19 cellular contexts compared by ENCODE assay signal in the genomic region with DNA sequence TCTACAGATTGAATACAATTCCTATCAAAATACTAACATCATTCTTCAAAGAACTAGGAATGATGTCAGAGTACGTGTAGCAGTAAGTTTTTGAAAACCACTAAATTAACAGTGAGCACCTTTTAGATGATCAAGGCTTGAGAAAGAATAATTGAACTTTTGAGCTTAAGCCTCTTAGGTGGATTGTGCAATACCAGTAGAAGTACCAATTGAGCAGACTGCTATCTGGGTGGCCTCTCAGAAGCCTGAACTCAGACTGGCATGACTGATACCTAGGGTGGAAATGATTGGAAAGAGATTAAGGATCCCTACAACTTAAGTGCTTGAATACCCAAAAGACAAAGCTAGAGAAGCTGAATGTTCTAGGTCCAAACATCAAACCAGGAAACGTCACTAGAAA.
DNase-seq lines count a peak whose midpoint lies in the region; ATAC-seq, FAIRE-seq and TF ChIP-seq lines count a peak whose summit lies in the region.
"Had no signal": no experiment of that assay in that cellular context is flagged by ENCODE, and none has a peak within 500 bp of the region (broad histone marks: within the 10 kb centered on the region; RNA-seq: fewer than 3 reads in every experiment).

No MANE protein-coding gene starts in this region.

- no peaks in the 10 kb centered on the region for H3K4me1 Mint-ChIP-seq in activated CD8-positive, alpha-beta T cell treated with anti-CD3 and anti-CD28 coated beads, Interleukin-2, amount 10 ng/mL, durations not matched to agents 7 days and 5 days (ENCODE audit: low read depth)
- H3K4me1 Mint-ChIP-seq: B cell; CD8-positive, alpha-beta memory T cell had no signal

- TF ChIP-seq POLR2A in IMR-90 (IDR thresholded peaks at IDR 0.05; ENCODE audit: low read depth, low read length) (no peak), K562 (conservative IDR thresholded peaks at IDR 0.05) (no peak), lower leg skin (IDR thresholded peaks at IDR 0.05) (no peak)

- H2BK5ac ChIP-seq in IMR-90 (ENCODE audit: low read depth, low read length, poor library complexity, severe bottlenecking): no peak overlapping the region

- H3K27ac Mint-ChIP-seq in activated CD8-positive, alpha-beta T cell treated with anti-CD3 and anti-CD28 coated beads, Interleukin-2, amount 10 ng/mL, durations not matched to agents 7 days and 5 days: no peak overlapping the region
- H3K27ac Mint-ChIP-seq: B cell; CD8-positive, alpha-beta memory T cell; HFFc6 had no signal

- H3K4me2 ChIP-seq in IMR-90 (ENCODE audit: low read depth, low read length) (no peak overlapping the region), K562 (ENCODE audit: insufficient read depth, low read length) (no peak overlapping the region)
- H3K4me2 ChIP-seq: BLaER1 treated with 17β-estradiol and CSF1 and Interleukin-3, amounts not matched to agents 10 nM and 100 nM had no signal

- in situ Hi-C loops in IMR-90 (cut with MboI; ENCODE audit: low sequenced_read_pairs): no loop called here
- in situ Hi-C loops in K562 (cut with MboI): no loop called here

- BruUV-seq in IMR-90 (replicated peaks; lab: Mats Ljungman, UMichigan) (no TSS peak), K562 (replicated peaks; lab: Mats Ljungman, UMichigan) (no TSS peak)

- H3K9ac ChIP-seq in IMR-90 (ENCODE audit: low read depth, low read length): no peak overlapping the region
- no peak overlapping the region for H3K9ac ChIP-seq in K562 (ENCODE audit: insufficient read depth in 1 of 2, low read depth in 2 of 2, low read length in 2 of 2)
- H3K9ac ChIP-seq: BLaER1 treated with 17β-estradiol and CSF1 and Interleukin-3, amounts not matched to agents 10 nM and 100 nM; GM23248 had no signal

- intact Hi-C loops in IMR-90 (cut with micrococcal nuclease): no loop called here
- intact Hi-C loops in K562 (cut with micrococcal nuclease): no loop called here
- intact Hi-C loops in lower leg skin (cut with DNase I; ENCODE audit: low total_unique reads): no loop called here

- TF ChIP-seq CTCF in IMR-90 (conservative IDR thresholded peaks at IDR 0.05; ENCODE audit: low read depth, low read length): no peak
- TF ChIP-seq CTCF in K562 (IDR thresholded peaks at IDR 0.05 in 2 of 3, conservative IDR thresholded peaks at IDR 0.05 in 1 of 3; ENCODE audit: insufficient read depth in 2 of 3, low read depth in 1 of 3, low read length in 3 of 3): no peak
- no peak for TF ChIP-seq CTCF in retinal pigment epithelial cell (conservative IDR thresholded peaks at IDR 0.05; ENCODE audit: low read depth, low read length)
- TF ChIP-seq CTCF in lower leg skin (IDR thresholded peaks at IDR 0.05): no peak

- no peak overlapping the region for H3K56ac ChIP-seq in IMR-90 (ENCODE audit: extremely low read depth, insufficient read depth, low read length)

- no peak overlapping the region for H2AK9ac ChIP-seq in IMR-90 (replicated peaks; ENCODE audit: low read depth, low read length, poor library complexity)

- TF ChIP-seq EP300 in K562 (IDR thresholded peaks at IDR 0.05; ENCODE audit: low read length): no peak

- H4K8ac ChIP-seq in IMR-90 (ENCODE audit: low read depth in 2 of 2, low read length in 2 of 2): no peak overlapping the region

- H3K9me1 ChIP-seq in IMR-90 (ENCODE audit: insufficient read depth, low read length): no peaks in the 10 kb centered on the region
- H3K9me1 ChIP-seq in K562 (ENCODE audit: control insufficient read depth, insufficient read depth, low read length): no peaks in the 10 kb centered on the region

- H3K4me1 ChIP-seq in IMR-90 (ENCODE audit: control insufficient read depth, insufficient read depth, low read length): no peaks in the 10 kb centered on the region
- H3K4me1 ChIP-seq in K562 (replicated peaks in 1 of 2; ENCODE audit: control insufficient read depth in 2 of 2, insufficient read depth in 2 of 2, low read length in 2 of 2): no peaks in the 10 kb centered on the region
- H3K4me1 ChIP-seq: BLaER1 treated with 17β-estradiol and CSF1 and Interleukin-3, amounts not matched to agents 10 nM and 100 nM; Caco-2 had no signal

- no peak overlapping the region for H3K4ac ChIP-seq in IMR-90 (ENCODE audit: low read depth, low read length)

- H3K23ac ChIP-seq in IMR-90 (ENCODE audit: low read depth, low read length): no peak overlapping the region

- POLR2A ChIA-PET in IMR-90 (lab: Charles Lee; ENCODE audit: unreplicated experiment): no interaction called here
- POLR2A ChIA-PET in K562 (lab: Yijun Ruan, JAX): no interaction called here
- POLR2A ChIA-PET in activated CD8-positive, alpha-beta T cell treated with anti-CD3 and anti-CD28 coated beads, Interleukin-2, amount 10 ng/mL, durations not matched to agents 7 days and 5 days (lab: Charles Lee): no interaction called here

- WGBS in IMR-90 (ENCODE audit: extremely low coverage in 2 of 2, insufficient read length in 1 of 2), 2 experiments: no CpG with 5 or more reads among the region's 2 CpGs
- WGBS in K562 (ENCODE audit: insufficient coverage, low coverage, missing lambda C conversion rate): 0% methylated on average over 2 of the region's 2 CpGs
- 49 to 65% methylated on average over 2 of the region's 2 CpGs for WGBS in lower leg skin, 2 donors

- H3K9me3 Mint-ChIP-seq in activated CD8-positive, alpha-beta T cell treated with anti-CD3 and anti-CD28 coated beads, Interleukin-2, amount 10 ng/mL, durations not matched to agents 7 days and 5 days (ENCODE audit: insufficient read depth): peaks cover 8% of the 10 kb centered on the region

- H2AK5ac ChIP-seq in IMR-90 (ENCODE audit: low read depth, low read length): no peak overlapping the region

- H3K79me1 ChIP-seq in IMR-90 (ENCODE audit: low read depth in 1 of 2, low read length in 2 of 2): no peaks in the 10 kb centered on the region

- H3K36me3 Mint-ChIP-seq in activated CD8-positive, alpha-beta T cell treated with anti-CD3 and anti-CD28 coated beads, Interleukin-2, amount 10 ng/mL, durations not matched to agents 7 days and 5 days (ENCODE audit: low read depth): no peaks in the 10 kb centered on the region
- H3K36me3 Mint-ChIP-seq: CD8-positive, alpha-beta memory T cell had no signal

- H3K27me3 Mint-ChIP-seq in activated CD8-positive, alpha-beta T cell treated with anti-CD3 and anti-CD28 coated beads, Interleukin-2, amount 10 ng/mL, durations not matched to agents 7 days and 5 days (ENCODE audit: low read depth): no peaks in the 10 kb centered on the region
- H3K27me3 Mint-ChIP-seq: CD8-positive, alpha-beta memory T cell had no signal

- H4K20me1 ChIP-seq in IMR-90 (ENCODE audit: insufficient read depth, low read length): no peaks in the 10 kb centered on the region
- H4K20me1 ChIP-seq in K562 (replicated peaks; ENCODE audit: control insufficient read depth, insufficient read depth, low read length): no peaks in the 10 kb centered on the region
- H4K20me1 ChIP-seq: BLaER1 treated with 17β-estradiol and CSF1 and Interleukin-3, amounts not matched to agents 10 nM and 100 nM had no signal

- no peak overlapping the region for H2BK120ac ChIP-seq in IMR-90 (ENCODE audit: low read depth, low read length)

- no peak overlapping the region for H3K4me3 ChIP-seq in IMR-90 (ENCODE audit: insufficient read depth, low read depth, low read length)
- H3K4me3 ChIP-seq in K562: no peak overlapping the region
- H3K4me3 ChIP-seq in retinal pigment epithelial cell (ENCODE audit: low read length): no peak overlapping the region
- no peak overlapping the region for H3K4me3 ChIP-seq in lower leg skin (ENCODE audit: low read depth, poor library complexity, severe bottlenecking)
- H3K4me3 ChIP-seq: BLaER1 treated with 17β-estradiol and CSF1 and Interleukin-3, amounts not matched to agents 10 nM and 100 nM; GM23248 had no signal

- no peak overlapping the region for H3K4me3 Mint-ChIP-seq in activated CD8-positive, alpha-beta T cell treated with anti-CD3 and anti-CD28 coated beads, Interleukin-2, amount 10 ng/mL, durations not matched to agents 7 days and 5 days
- H3K4me3 Mint-ChIP-seq: B cell; CD8-positive, alpha-beta memory T cell; HFFc6 had no signal

- H3K9me3 ChIP-seq in IMR-90 (ENCODE audit: control insufficient read depth, insufficient read depth, low read length) (peaks cover 16% of the 10 kb centered on the region), K562 (replicated peaks; ENCODE audit: control insufficient read depth, insufficient read depth, low read depth, low read length) (no peaks in the 10 kb centered on the region)
- H3K9me3 ChIP-seq: Caco-2 had no signal

- H3K18ac ChIP-seq in IMR-90 (ENCODE audit: low read depth, low read length): no peak overlapping the region

- no peaks in the 10 kb centered on the region for H3K27me3 ChIP-seq in IMR-90 (ENCODE audit: control insufficient read depth, insufficient read depth, low read length)
- H3K27me3 ChIP-seq in K562 (ENCODE audit: control insufficient read depth in 2 of 2, insufficient read depth in 2 of 2, low read length in 2 of 2): no peaks in the 10 kb centered on the region
- H3K27me3 ChIP-seq: BLaER1 treated with 17β-estradiol and CSF1 and Interleukin-3, amounts not matched to agents 10 nM and 100 nM had no signal

- TF ChIP-seq RAD21 in IMR-90 (IDR thresholded peaks at IDR 0.05; ENCODE audit: low read length) (no peak), K562 (CRISPR knock-in tag; conservative IDR thresholded peaks at IDR 0.05 in 1 of 2, IDR thresholded peaks at IDR 0.05 in 1 of 2) (no peak)

- no peak overlapping the region for H4K5ac ChIP-seq in IMR-90 (ENCODE audit: low read depth, low read length)

- no peak overlapping the region for H2AFZ ChIP-seq in IMR-90 (replicated peaks; ENCODE audit: low read length, poor library complexity)
- H2AFZ ChIP-seq in K562 (ENCODE audit: low read depth, low read length): no peak overlapping the region
- H2AFZ ChIP-seq: GM23248 had no signal

- no peak overlapping the region for H2BK15ac ChIP-seq in IMR-90 (ENCODE audit: low read depth, low read length)

- FAIRE-seq in GM19239 (lab: Jason Lieb, UNC) (peak; percentile 26), K562 (lab: Jason Lieb, UNC) (no peak)
- FAIRE-seq: D721Med, G401.6, GM12891 had no signal

- H3K27ac ChIP-seq in IMR-90 (ENCODE audit: insufficient read depth, low read length): no peak overlapping the region
- H3K27ac ChIP-seq in K562 (ENCODE audit: extremely low read depth, low read depth, low read length): no peak overlapping the region
- H3K27ac ChIP-seq: BLaER1 treated with 17β-estradiol and CSF1 and Interleukin-3, amounts not matched to agents 10 nM and 100 nM; GM23248 had no signal

- CTCF ChIA-PET in IMR-90 (lab: Yijun Ruan, JAX) (no interaction called here), K562 (lab: Yijun Ruan, JAX; ENCODE audit: low intra/inter-chr PET ratio) (no interaction called here)
- CTCF ChIA-PET in activated CD8-positive, alpha-beta T cell treated with anti-CD3 and anti-CD28 coated beads, Interleukin-2, amount 10 ng/mL, durations not matched to agents 7 days and 5 days (lab: Charles Lee): no interaction called here

- no peak overlapping the region for H4K91ac ChIP-seq in IMR-90 (ENCODE audit: insufficient read depth, low read depth, low read length)

- H3K79me2 ChIP-seq in K562 (ENCODE audit: control insufficient read depth, insufficient read depth, low read length): no peaks in the 10 kb centered on the region

- no peak for ATAC-seq in IMR-90 (ENCODE audit: low read depth)
- ATAC-seq in K562: no peak
- ATAC-seq in activated CD8-positive, alpha-beta T cell treated with anti-CD3 and anti-CD28 coated beads, Interleukin-2, amount 10 ng/mL, durations not matched to agents 7 days and 5 days: no peak
- ATAC-seq: HCT116 had no signal

- H3K36me3 ChIP-seq in IMR-90 (ENCODE audit: control insufficient read depth, insufficient read depth, low read length) (no peaks in the 10 kb centered on the region), K562 (ENCODE audit: control insufficient read depth, insufficient read depth, low read length) (no peaks in the 10 kb centered on the region)
- H3K36me3 ChIP-seq: BLaER1 treated with 17β-estradiol and CSF1 and Interleukin-3, amounts not matched to agents 10 nM and 100 nM had no signal

- no peak for DNase-seq in GM19239 (ENCODE audit: insufficient read length, low spot score)
- DNase-seq in IMR-90: no peak
- DNase-seq in K562 (ENCODE audit: extremely low read depth in 1 of 4, low spot score in 3 of 4): no peak
- DNase-seq in retinal pigment epithelial cell (ENCODE audit: low read depth): peak; percentile 28
- DNase-seq in lower leg skin (ENCODE audit: low spot score in 2 of 2): no peak
- DNase-seq in COLO668 (lab: John Stamatoyannopoulos, UW; ENCODE audit: unreplicated experiment): no peak
- DNase-seq in activated CD8-positive, alpha-beta T cell treated with anti-CD3 and anti-CD28 coated beads, Interleukin-2, amount 10 ng/mL, durations not matched to agents 7 days and 5 days: no peak
- DNase-seq: Caco-2; CD8-positive, alpha-beta memory T cell; GM23248; H7; HFFc6; KG1 had no signal

- no peak overlapping the region for H2BK20ac ChIP-seq in IMR-90 (ENCODE audit: low read depth, low read length)

- dilution Hi-C loops in IMR-90 (cut with HindIII; ENCODE audit: low sequenced_read_pairs, unreplicated experiment): no loop called here

- H3K14ac ChIP-seq in IMR-90 (replicated peaks; ENCODE audit: low read depth, low read length): no peak overlapping the region
